19 cellular contexts compared by ENCODE assay signal in the genomic region with DNA sequence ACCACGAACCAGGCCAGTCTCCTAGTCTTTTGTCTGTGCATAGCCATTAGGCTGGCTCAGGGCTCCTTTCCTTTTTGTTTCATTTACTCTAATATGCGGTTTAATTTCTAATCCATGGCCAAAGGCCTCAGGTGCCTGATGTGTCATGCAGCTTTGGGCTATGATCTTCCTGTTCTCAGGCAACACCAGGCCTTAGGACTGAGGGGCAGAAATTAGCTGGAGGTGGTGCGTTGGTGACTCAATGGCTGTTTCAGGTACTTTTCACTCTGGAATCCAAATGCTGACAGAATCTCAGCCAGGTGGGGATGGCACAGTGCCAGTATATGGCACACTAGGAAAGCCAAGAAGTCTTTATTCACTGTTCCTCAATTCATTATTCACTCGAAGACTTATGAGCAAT.
DNase-seq lines count a peak whose midpoint lies in the region; ATAC-seq, FAIRE-seq and TF ChIP-seq lines count a peak whose summit lies in the region.
"Had no signal": no experiment of that assay in that cellular context is flagged by ENCODE, and none has a peak within 500 bp of the region (broad histone marks: within the 10 kb centered on the region; RNA-seq: fewer than 3 reads in every experiment).

No MANE protein-coding gene starts in this region.

- no peaks in the 10 kb centered on the region for H4K20me1 ChIP-seq in K562 (replicated peaks; ENCODE audit: control insufficient read depth, insufficient read depth, low read length)

- TF ChIP-seq CTCF in MCF 10A (IDR thresholded peaks at IDR 0.05; ENCODE audit: unreplicated experiment) (no peak), breast epithelium (IDR thresholded peaks at IDR 0.05) (no peak), K562 (IDR thresholded peaks at IDR 0.05 in 2 of 3, conservative IDR thresholded peaks at IDR 0.05 in 1 of 3; ENCODE audit: insufficient read depth in 2 of 3, low read depth in 1 of 3, low read length in 3 of 3) (no peak), epithelial cell of esophagus (IDR thresholded peaks at IDR 0.05; ENCODE audit: insufficient read depth, low read depth, low read length, missing control alignments) (no peak), chondrocyte (IDR thresholded peaks at IDR 0.05) (no peak)

- peaks cover 10% of the 10 kb centered on the region for H3K27me3 Mint-ChIP-seq in MCF 10A (ENCODE audit: insufficient read depth, unreplicated experiment)
- H3K27me3 Mint-ChIP-seq in chondrocyte (ENCODE audit: low read depth) = peaks cover 10% of the 10 kb centered on the region
- H3K27me3 Mint-ChIP-seq: B cell had no signal

- POLR2A ChIA-PET in MCF 10A (lab: Yijun Ruan, JAX) (interaction anchor here (0.6 kb wide), 2 partner anchors 20 to 270 kb away, joined by 3 to 4 read pairs; no protein-coding TSS in a partner anchor), K562 (lab: Yijun Ruan, JAX) (interaction anchor here (0.8 kb wide), 1 partner anchor 1621 kb away, joined by 3 read pairs; no protein-coding TSS in a partner anchor)

- H3K4me3 Mint-ChIP-seq in MCF 10A (ENCODE audit: unreplicated experiment) = no peak overlapping the region
- no peak overlapping the region for H3K4me3 Mint-ChIP-seq in chondrocyte (ENCODE audit: unreplicated experiment)
- H3K4me3 Mint-ChIP-seq: B cell; CD4-positive, alpha-beta T cell had no signal

- H3K9me3 Mint-ChIP-seq in MCF 10A (ENCODE audit: unreplicated experiment) (no peaks in the 10 kb centered on the region), chondrocyte (ENCODE audit: low read depth) (no peaks in the 10 kb centered on the region)
- H3K9me3 Mint-ChIP-seq: CD4-positive, alpha-beta T cell had no signal

- no peak overlapping the region for H3K9ac ChIP-seq in K562 (ENCODE audit: insufficient read depth in 1 of 2, low read depth in 2 of 2, low read length in 2 of 2)
- H3K9ac ChIP-seq: GM23248 had no signal

- no peaks in the 10 kb centered on the region for H3K36me3 ChIP-seq in breast epithelium
- H3K36me3 ChIP-seq in K562 (ENCODE audit: control insufficient read depth, insufficient read depth, low read length) = no peaks in the 10 kb centered on the region

- no peaks in the 10 kb centered on the region for H3K4me1 Mint-ChIP-seq in MCF 10A (ENCODE audit: insufficient read depth, unreplicated experiment)
- H3K4me1 Mint-ChIP-seq in chondrocyte (ENCODE audit: low read depth) = no peaks in the 10 kb centered on the region
- H3K4me1 Mint-ChIP-seq: B cell had no signal

- DNase-seq in MCF 10A (ENCODE audit: unreplicated experiment) (peak; percentile 52), breast epithelium (ENCODE audit: low spot score in 2 of 2) (no peak), K562 (ENCODE audit: extremely low read depth in 1 of 4, low spot score in 3 of 4) (no peak), epithelial cell of esophagus (ENCODE audit: low read depth) (peak; percentile 72), chondrocyte (ENCODE audit: low spot score) (no peak), Right ventricle myocardium inferior (ENCODE audit: missing footprints) (no peak)
- no peak for DNase-seq in stimulated activated CD4-positive, alpha-beta T cell treated with anti-CD3 and anti-CD28 coated beads, Interleukin-4, amount 100 ng/mL, for 1 hour
- no peak for DNase-seq in activated CD8-positive, alpha-beta memory T cell treated with anti-CD3 and anti-CD28 coated beads for 24 hours
- DNase-seq: C1 segment of cervical spinal cord; CD4-positive, alpha-beta T cell; DMS79 had no signal

- in situ Hi-C loops in K562 (cut with MboI) = no loop called here

- H3K9me3 ChIP-seq in breast epithelium (no peaks in the 10 kb centered on the region), K562 (replicated peaks; ENCODE audit: control insufficient read depth, insufficient read depth, low read depth, low read length) (no peaks in the 10 kb centered on the region)

- H3K27ac ChIP-seq in breast epithelium = no peak overlapping the region
- H3K27ac ChIP-seq in K562 (ENCODE audit: extremely low read depth, low read depth, low read length) = no peak overlapping the region
- H3K27ac ChIP-seq: GM23248 had no signal

- H3K4me3 ChIP-seq in breast epithelium (no peak overlapping the region), K562 (no peak overlapping the region), epithelial cell of esophagus (ENCODE audit: low read length) (no peak overlapping the region)
- H3K4me3 ChIP-seq: GM23248 had no signal

- no TSS peak for BruUV-seq in MCF 10A (replicated peaks; lab: Mats Ljungman, UMichigan)
- no TSS peak for BruUV-seq in K562 (replicated peaks; lab: Mats Ljungman, UMichigan)

- intact Hi-C loops in MCF 10A (cut with micrococcal nuclease) = no loop called here
- intact Hi-C loops in breast epithelium (cut with DNase I; ENCODE audit: low total_unique reads) = no loop called here
- intact Hi-C loops in K562 (cut with micrococcal nuclease) = no loop called here
- intact Hi-C loops in Right ventricle myocardium inferior (cut with DNase I) = no loop called here

- H3K27ac Mint-ChIP-seq in MCF 10A (ENCODE audit: low read depth, unreplicated experiment) (no peak overlapping the region), chondrocyte (ENCODE audit: unreplicated experiment) (no peak overlapping the region)
- H3K27ac Mint-ChIP-seq: B cell; CD4-positive, alpha-beta T cell had no signal

- H3K27me3 ChIP-seq in breast epithelium (no peaks in the 10 kb centered on the region), K562 (ENCODE audit: control insufficient read depth in 2 of 2, insufficient read depth in 2 of 2, low read length in 2 of 2) (peaks cover 2 to 10% of the 10 kb centered on the region in 2 experiments; a peak in 3 of 5 replicates)

- TF ChIP-seq POLR2A in breast epithelium (IDR thresholded peaks at IDR 0.05) = no peak
- TF ChIP-seq POLR2A in K562 (conservative IDR thresholded peaks at IDR 0.05) = no peak

- H3K9me1 ChIP-seq in K562 (ENCODE audit: control insufficient read depth, insufficient read depth, low read length) = no peaks in the 10 kb centered on the region

- no peak for FAIRE-seq in K562 (lab: Jason Lieb, UNC)
- FAIRE-seq: A204.1, G401.6, GM12891, H54, HepG2, HTR-8/SVneo had no signal

- no peak for TF ChIP-seq RAD21 in K562 (CRISPR knock-in tag; conservative IDR thresholded peaks at IDR 0.05 in 1 of 2, IDR thresholded peaks at IDR 0.05 in 1 of 2)

- no peaks in the 10 kb centered on the region for H3K79me2 ChIP-seq in K562 (ENCODE audit: control insufficient read depth, insufficient read depth, low read length)

- H2AFZ ChIP-seq in K562 (ENCODE audit: low read depth, low read length) = no peak overlapping the region
- H2AFZ ChIP-seq: GM23248 had no signal

- H3K36me3 Mint-ChIP-seq in MCF 10A (ENCODE audit: insufficient read depth, unreplicated experiment) = no peaks in the 10 kb centered on the region
- no peaks in the 10 kb centered on the region for H3K36me3 Mint-ChIP-seq in chondrocyte (ENCODE audit: low read depth)

- H3K4me2 ChIP-seq in K562 (ENCODE audit: insufficient read depth, low read length) = no peak overlapping the region

- 5% methylated on average over 4 of the region's 4 CpGs for WGBS in K562 (ENCODE audit: insufficient coverage, low coverage, missing lambda C conversion rate)

- CTCF ChIA-PET in MCF 10A (lab: Yijun Ruan, JAX) = interaction anchor here (1.5 to 2.2 kb wide), 2 partner anchors 14 to 105 kb away, joined by 5 read pairs; partner anchors contain the start of gene CACNA1E
- CTCF ChIA-PET in K562 (lab: Yijun Ruan, JAX; ENCODE audit: low intra/inter-chr PET ratio) = no interaction called here

- ATAC-seq in K562 = no peak
- no peak for ATAC-seq in Right ventricle myocardium inferior

- TF ChIP-seq EP300 in K562 (IDR thresholded peaks at IDR 0.05; ENCODE audit: low read length) = no peak

- H3K4me1 ChIP-seq in breast epithelium (no peaks in the 10 kb centered on the region), K562 (replicated peaks in 1 of 2; ENCODE audit: control insufficient read depth in 2 of 2, insufficient read depth in 2 of 2, low read length in 2 of 2) (no peaks in the 10 kb centered on the region)

TF ChIP-seq in K562, 482 proteins besides CTCF, POLR2A, EP300 and RAD21:
- TF ChIP-seq NFIC (IDR thresholded peaks at IDR 0.05) = peak; percentile 29; the same call in 1 of the 2 replicates
- no peak for TF ChIP-seq SRF (CRISPR knock-in tag; IDR thresholded peaks at IDR 0.05)

Comparison
In these comparisons a context has a peak if more than half of its experiments do, and no peak if none do; other contexts are left out.
1. DNase-seq: peak in MCF 10A (single experiment) and epithelial cell of esophagus (single experiment); none in breast epithelium (0 of 2), K562 (0 of 4), stimulated activated CD4-positive, alpha-beta T cell treated with anti-CD3 and anti-CD28 coated beads, Interleukin-4, amount 100 ng/mL, for 1 hour (single experiment), chondrocyte (single experiment), Right ventricle myocardium inferior (single experiment) and activated CD8-positive, alpha-beta memory T cell treated with anti-CD3 and anti-CD28 coated beads for 24 hours (single experiment).